In the genomic region with DNA sequence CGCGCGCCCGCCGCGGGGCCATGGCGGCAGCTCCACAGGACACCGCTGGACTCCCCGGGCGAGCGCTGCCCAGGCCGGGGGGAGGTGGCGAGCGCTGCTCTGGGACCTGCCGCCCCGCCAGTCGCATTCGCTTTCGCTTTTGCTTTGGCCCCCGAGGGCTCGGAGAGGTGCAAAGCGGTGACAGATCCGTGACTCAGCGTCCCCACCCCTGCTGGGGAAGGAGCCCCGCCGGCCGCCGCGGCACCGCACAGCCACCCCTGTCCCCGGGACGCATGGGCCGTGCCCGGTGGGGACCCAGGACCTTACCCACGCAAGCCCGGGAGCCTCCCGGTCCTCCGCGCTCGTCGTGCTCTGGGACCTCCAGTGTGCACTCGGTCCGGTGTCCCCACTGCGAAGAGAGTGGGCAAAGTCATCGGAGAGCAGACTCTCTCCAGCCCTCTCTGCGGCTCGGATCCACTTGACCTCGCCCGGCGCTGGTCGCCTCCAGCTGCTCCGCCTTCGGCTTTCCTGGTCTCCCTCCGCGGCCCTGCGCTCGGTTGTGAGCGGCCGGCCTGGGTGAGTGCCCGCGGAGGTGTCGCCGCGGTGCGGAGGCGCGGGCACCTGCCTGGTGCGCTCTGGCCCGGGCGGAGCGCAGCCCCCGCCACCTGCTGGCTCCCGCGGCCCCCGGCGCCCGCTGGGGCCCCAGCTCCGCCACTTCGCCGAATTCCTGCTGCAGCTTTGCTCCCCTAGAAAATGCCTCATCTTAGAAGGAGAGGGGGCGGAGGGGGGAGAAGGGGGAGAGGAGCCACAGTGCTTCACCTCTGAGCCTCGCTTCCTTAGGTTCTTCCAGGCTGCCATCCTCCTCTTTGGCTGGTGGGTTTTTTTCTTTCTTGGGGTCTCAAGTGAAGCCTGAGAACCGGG, we compare ENCODE assay signal across 7 cellular contexts.
A peak's percentile ranks its signal among the peaks of the same experiment; 100 is the strongest.
DNase-seq lines count a peak whose midpoint lies in the region; ATAC-seq and TF ChIP-seq lines count a peak whose summit lies in the region.

A gene with protein sequence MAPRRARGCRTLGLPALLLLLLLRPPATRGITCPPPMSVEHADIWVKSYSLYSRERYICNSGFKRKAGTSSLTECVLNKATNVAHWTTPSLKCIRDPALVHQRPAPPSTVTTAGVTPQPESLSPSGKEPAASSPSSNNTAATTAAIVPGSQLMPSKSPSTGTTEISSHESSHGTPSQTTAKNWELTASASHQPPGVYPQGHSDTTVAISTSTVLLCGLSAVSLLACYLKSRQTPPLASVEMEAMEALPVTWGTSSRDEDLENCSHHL (minus strand): TSS at position 73 of the 900 bp plus-strand sequence. CDS start 51 bp downstream, at position 22.

- peak; percentile 52 for TF ChIP-seq POLR2A in GM18505 (IDR thresholded peaks at IDR 0.05; ENCODE audit: borderline replicate concordance, extremely low read depth, insufficient read depth, insufficient read length)

- peak within 1 kb of the TSS; percentile 83 to 99 for H3K4me3 ChIP-seq in duodenal mucosa (ENCODE audit: low read depth in 1 of 2, low read length in 2 of 2)

- peak within 1 kb of the TSS; percentile 90 for H3K27ac ChIP-seq in duodenal mucosa (ENCODE audit: low read depth, low read length)

- H3K9me3 ChIP-seq in duodenal mucosa (ENCODE audit: control insufficient read depth in 1 of 2, low read length in 2 of 2): no peaks in the 10 kb centered on the region

- H3K36me3 ChIP-seq in duodenal mucosa (ENCODE audit: control insufficient read depth in 1 of 2, insufficient read depth in 2 of 2, low read length in 2 of 2): no peaks in the 10 kb centered on the region

- H3K27me3 ChIP-seq in duodenal mucosa (ENCODE audit: control insufficient read depth in 1 of 2, insufficient read depth in 2 of 2, low read length in 2 of 2): no peaks in the 10 kb centered on the region

- DNase-seq in NCI-H2029 (lab: John Stamatoyannopoulos, UW): peak; percentile 15
- peak; percentile 89 for DNase-seq in activated CD4-positive, alpha-beta T cell treated with anti-CD3 and anti-CD28 coated beads, Interleukin-2, amount 50 U/mL, for 4 hours
- peak; percentile 54 for DNase-seq in medulla oblongata (ENCODE audit: extremely low spot score)
- DNase-seq in stimulated activated CD8-positive, alpha-beta memory T cell treated with anti-CD3 and anti-CD28 coated beads, Interleukin-12 subunit alpha, Interleukin-12 subunit beta, amount 100 ng/mL, for 4 hours (ENCODE audit: low read depth): peak; percentile 86

- H3K4me1 ChIP-seq in duodenal mucosa (ENCODE audit: control insufficient read depth in 1 of 2, insufficient read depth in 2 of 2, low read length in 2 of 2): peaks cover 7 to 20% of the 10 kb centered on the region in 2 donors

- peak within 1 kb of the TSS; percentile 94 to 99 for H3K9ac ChIP-seq in duodenal mucosa (ENCODE audit: low read depth in 1 of 2, low read length in 2 of 2)

- peak; percentile 59 for ATAC-seq in GM18505 (IDR thresholded peaks at IDR 0.05; ENCODE audit: unreplicated experiment)
- ATAC-seq in HG02610 (IDR thresholded peaks at IDR 0.05; ENCODE audit: unreplicated experiment): peak; percentile 56

Comparison
In these comparisons a context has a peak if more than half of its experiments do, and no peak if none do; other contexts are left out.
1. Peak in every context shown above with its lines: DNase-seq, ATAC-seq, H3K4me3 ChIP-seq and H3K27ac ChIP-seq.
2. DNase-seq: peak in every context shown above with its lines; median percentile 89 in activated CD4-positive, alpha-beta T cell treated with anti-CD3 and anti-CD28 coated beads, Interleukin-2, amount 50 U/mL, for 4 hours; 86 in stimulated activated CD8-positive, alpha-beta memory T cell treated with anti-CD3 and anti-CD28 coated beads, Interleukin-12 subunit alpha, Interleukin-12 subunit beta, amount 100 ng/mL, for 4 hours; 54 in medulla oblongata; 15 in NCI-H2029.